In genomic region chr17:70168979-70169706, GRCh38 we compare ENCODE assay signal across 1 cellular context.
TF ChIP-seq lines count a peak whose summit lies in the region.

TSS of gene KCNJ2 (plus strand) at chr17:70169532. CDS start at chr17:70175040, 5,508 bp downstream.

TF ChIP-seq in WTC11, 78 proteins besides CTCF, POLR2A, EP300 and RAD21 (continued from another document):
- TF ChIP-seq, protein P1, sequence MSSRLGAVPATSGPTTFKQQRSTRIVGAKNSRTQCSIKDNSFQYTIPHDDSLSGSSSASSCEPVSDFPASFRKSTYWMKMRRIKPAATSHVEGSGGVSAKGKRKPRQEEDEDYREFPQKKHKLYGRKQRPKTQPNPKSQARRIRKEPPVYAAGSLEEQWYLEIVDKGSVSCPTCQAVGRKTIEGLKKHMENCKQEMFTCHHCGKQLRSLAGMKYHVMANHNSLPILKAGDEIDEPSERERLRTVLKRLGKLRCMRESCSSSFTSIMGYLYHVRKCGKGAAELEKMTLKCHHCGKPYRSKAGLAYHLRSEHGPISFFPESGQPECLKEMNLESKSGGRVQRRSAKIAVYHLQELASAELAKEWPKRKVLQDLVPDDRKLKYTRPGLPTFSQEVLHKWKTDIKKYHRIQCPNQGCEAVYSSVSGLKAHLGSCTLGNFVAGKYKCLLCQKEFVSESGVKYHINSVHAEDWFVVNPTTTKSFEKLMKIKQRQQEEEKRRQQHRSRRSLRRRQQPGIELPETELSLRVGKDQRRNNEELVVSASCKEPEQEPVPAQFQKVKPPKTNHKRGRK (CRISPR knock-in tag; IDR thresholded peaks at IDR 0.05; ENCODE audit: borderline replicate concordance): no peak
- no peak for TF ChIP-seq FOXK1 (CRISPR knock-in tag; IDR thresholded peaks at IDR 0.05)
- TF ChIP-seq, protein P2, sequence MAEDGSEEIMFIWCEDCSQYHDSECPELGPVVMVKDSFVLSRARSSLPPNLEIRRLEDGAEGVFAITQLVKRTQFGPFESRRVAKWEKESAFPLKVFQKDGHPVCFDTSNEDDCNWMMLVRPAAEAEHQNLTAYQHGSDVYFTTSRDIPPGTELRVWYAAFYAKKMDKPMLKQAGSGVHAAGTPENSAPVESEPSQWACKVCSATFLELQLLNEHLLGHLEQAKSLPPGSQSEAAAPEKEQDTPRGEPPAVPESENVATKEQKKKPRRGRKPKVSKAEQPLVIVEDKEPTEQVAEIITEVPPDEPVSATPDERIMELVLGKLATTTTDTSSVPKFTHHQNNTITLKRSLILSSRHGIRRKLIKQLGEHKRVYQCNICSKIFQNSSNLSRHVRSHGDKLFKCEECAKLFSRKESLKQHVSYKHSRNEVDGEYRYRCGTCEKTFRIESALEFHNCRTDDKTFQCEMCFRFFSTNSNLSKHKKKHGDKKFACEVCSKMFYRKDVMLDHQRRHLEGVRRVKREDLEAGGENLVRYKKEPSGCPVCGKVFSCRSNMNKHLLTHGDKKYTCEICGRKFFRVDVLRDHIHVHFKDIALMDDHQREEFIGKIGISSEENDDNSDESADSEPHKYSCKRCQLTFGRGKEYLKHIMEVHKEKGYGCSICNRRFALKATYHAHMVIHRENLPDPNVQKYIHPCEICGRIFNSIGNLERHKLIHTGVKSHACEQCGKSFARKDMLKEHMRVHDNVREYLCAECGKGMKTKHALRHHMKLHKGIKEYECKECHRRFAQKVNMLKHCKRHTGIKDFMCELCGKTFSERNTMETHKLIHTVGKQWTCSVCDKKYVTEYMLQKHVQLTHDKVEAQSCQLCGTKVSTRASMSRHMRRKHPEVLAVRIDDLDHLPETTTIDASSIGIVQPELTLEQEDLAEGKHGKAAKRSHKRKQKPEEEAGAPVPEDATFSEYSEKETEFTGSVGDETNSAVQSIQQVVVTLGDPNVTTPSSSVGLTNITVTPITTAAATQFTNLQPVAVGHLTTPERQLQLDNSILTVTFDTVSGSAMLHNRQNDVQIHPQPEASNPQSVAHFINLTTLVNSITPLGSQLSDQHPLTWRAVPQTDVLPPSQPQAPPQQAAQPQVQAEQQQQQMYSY (CRISPR knock-in tag; IDR thresholded peaks at IDR 0.05): no peak
- no peak for TF ChIP-seq CBFB (CRISPR knock-in tag; IDR thresholded peaks at IDR 0.05; ENCODE audit: low read depth)
- TF ChIP-seq ETV6 (CRISPR knock-in tag; IDR thresholded peaks at IDR 0.05): peak; percentile 50; the same call in 1 of the 2 replicates
- no peak for TF ChIP-seq JAZF1 (CRISPR knock-in tag; IDR thresholded peaks at IDR 0.05)
- no peak for TF ChIP-seq HMGA2 (CRISPR knock-in tag; IDR thresholded peaks at IDR 0.05)
- TF ChIP-seq ARID4B (CRISPR knock-in tag; IDR thresholded peaks at IDR 0.05; ENCODE audit: borderline replicate concordance): peak; percentile 64; the same call in 1 of the 2 replicates
- no peak for TF ChIP-seq ZNF425 (CRISPR knock-in tag; conservative IDR thresholded peaks at IDR 0.05)
- TF ChIP-seq, protein P3, sequence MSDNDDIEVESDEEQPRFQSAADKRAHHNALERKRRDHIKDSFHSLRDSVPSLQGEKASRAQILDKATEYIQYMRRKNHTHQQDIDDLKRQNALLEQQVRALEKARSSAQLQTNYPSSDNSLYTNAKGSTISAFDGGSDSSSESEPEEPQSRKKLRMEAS (CRISPR knock-in tag; IDR thresholded peaks at IDR 0.05): peak; percentile 14; the same call in 1 of the 2 replicates
